In genomic region chr3:55434789-55435188, GRCh38 we compare ENCODE assay signal across 9 cellular contexts. TPM values are rescaled to one million over a fixed set of nuclear protein-coding genes. Genes with fewer than 3 reads are reported as not detected.
DNase-seq lines count a peak whose midpoint lies in the region; ATAC-seq and TF ChIP-seq lines count a peak whose summit lies in the region.
"Had no signal": no experiment of that assay in that cellular context is flagged by ENCODE, and none has a peak within 500 bp of the region (broad histone marks: within the 10 kb centered on the region; RNA-seq: fewer than 3 reads in every experiment).

No MANE protein-coding gene starts in this region.

- no peak overlapping the region for H3K4me3 Mint-ChIP-seq in WTC11
- H3K4me3 Mint-ChIP-seq in T-helper 2 cell treated with Interferon-gamma antibody and Interleukin-4, amounts not matched to agents 5 μg/mL and 100 μg/mL, for 36 hours: no peak overlapping the region
- H3K4me3 Mint-ChIP-seq: central memory CD8-positive, alpha-beta T cell had no signal

- CTCF ChIA-PET in WTC11 (lab: Charles Lee): interaction anchor here (1.2 kb wide), 2 partner anchors 16 to 29 kb away, joined by 4 to 5 read pairs; no protein-coding TSS in a partner anchor

- DNase-seq in EL: peak; percentile 44
- peak; percentile 48 for DNase-seq in WTC11 (ENCODE audit: low spot score)
- DNase-seq in kidney tubule cell (ENCODE audit: low spot score): peak; percentile 42
- no peak for DNase-seq in hepatic stellate cell (ENCODE audit: low spot score)
- no peak for DNase-seq in T-helper 2 cell treated with Interferon-gamma antibody and Interleukin-4, amounts not matched to agents 5 μg/mL and 100 μg/mL, for 36 hours (ENCODE audit: low spot score)
- DNase-seq in NCI-H526 treated with DMSO at 0.1 percent for 48 hours (lab: John Stamatoyannopoulos, UW): no peak

- peak; percentile 57 for ATAC-seq in HG02798 (IDR thresholded peaks at IDR 0.05; ENCODE audit: poor library complexity, unreplicated experiment)
- ATAC-seq in WTC11: peak; percentile 43; the same call in 1 of the 2 replicates
- no peak for ATAC-seq in HG03521 (IDR thresholded peaks at IDR 0.05; ENCODE audit: unreplicated experiment)

- H3K9me3 Mint-ChIP-seq in WTC11: no peaks in the 10 kb centered on the region
- H3K9me3 Mint-ChIP-seq in T-helper 2 cell treated with Interferon-gamma antibody and Interleukin-4, amounts not matched to agents 5 μg/mL and 100 μg/mL, for 36 hours: no peaks in the 10 kb centered on the region

- H3K36me3 Mint-ChIP-seq in WTC11: no peaks in the 10 kb centered on the region
- H3K36me3 Mint-ChIP-seq in T-helper 2 cell treated with Interferon-gamma antibody and Interleukin-4, amounts not matched to agents 5 μg/mL and 100 μg/mL, for 36 hours (ENCODE audit: low read depth): no peaks in the 10 kb centered on the region

- no peak overlapping the region for H3K27ac Mint-ChIP-seq in WTC11
- no peak overlapping the region for H3K27ac Mint-ChIP-seq in T-helper 2 cell treated with Interferon-gamma antibody and Interleukin-4, amounts not matched to agents 5 μg/mL and 100 μg/mL, for 36 hours

- no peaks in the 10 kb centered on the region for H3K4me1 Mint-ChIP-seq in WTC11
- no peaks in the 10 kb centered on the region for H3K4me1 Mint-ChIP-seq in T-helper 2 cell treated with Interferon-gamma antibody and Interleukin-4, amounts not matched to agents 5 μg/mL and 100 μg/mL, for 36 hours (ENCODE audit: low read depth)
- H3K4me1 Mint-ChIP-seq: central memory CD8-positive, alpha-beta T cell had no signal

- H3K27me3 Mint-ChIP-seq in WTC11 (ENCODE audit: low read depth): peaks cover 4% of the 10 kb centered on the region; the same call in 1 of the 2 replicates
- no peaks in the 10 kb centered on the region for H3K27me3 Mint-ChIP-seq in T-helper 2 cell treated with Interferon-gamma antibody and Interleukin-4, amounts not matched to agents 5 μg/mL and 100 μg/mL, for 36 hours (ENCODE audit: low read depth)
- H3K27me3 Mint-ChIP-seq: central memory CD8-positive, alpha-beta T cell had no signal

- POLR2A ChIA-PET in WTC11 (lab: Charles Lee): no interaction called here

- peak; percentile 57; the same call in 1 of the 2 replicates for TF ChIP-seq CTCF in WTC11 (IDR thresholded peaks at IDR 0.05)

TF ChIP-seq in WTC11, 78 proteins besides CTCF, POLR2A, EP300 and RAD21:
- TF ChIP-seq EMX1 (CRISPR knock-in tag; IDR thresholded peaks at IDR 0.05) (no peak), GTF2I (CRISPR knock-in tag; conservative IDR thresholded peaks at IDR 0.05) (peak; percentile 93)

RNA-seq across cellular contexts. Expression of gene WNT5A, which starts 52.3 kb away (rescaled TPM):
- total RNA-seq in WTC11 (2021): 4.9 to 10.6 TPM (median 5.4 TPM) in 3 replicates

Comparison
In these comparisons a context has a peak if more than half of its experiments do, and no peak if none do; other contexts are left out.
1. DNase-seq: peak in EL (single experiment), WTC11 (single experiment) and kidney tubule cell (single experiment); none in hepatic stellate cell (single experiment), T-helper 2 cell treated with Interferon-gamma antibody and Interleukin-4, amounts not matched to agents 5 μg/mL and 100 μg/mL, for 36 hours (single experiment) and NCI-H526 treated with DMSO at 0.1 percent for 48 hours (single experiment).